8 cellular contexts compared by ENCODE assay signal in genomic region chr15:51878446-51879386, GRCh38. TPM values are rescaled to one million over a fixed set of nuclear protein-coding genes. Genes with fewer than 3 reads are reported as not detected.
DNase-seq lines count a peak whose midpoint lies in the region; ATAC-seq, FAIRE-seq and TF ChIP-seq lines count a peak whose summit lies in the region.

No MANE protein-coding gene starts in this region.

- TF ChIP-seq POLR2A in esophagus squamous epithelium (IDR thresholded peaks at IDR 0.05), result no peak
- no peak for TF ChIP-seq POLR2A in ovary (IDR thresholded peaks at IDR 0.05)

- POLR2A ChIA-PET in naive thymus-derived CD4-positive, alpha-beta T cell (lab: Charles Lee), result no interaction called here

- H3K27me3 Mint-ChIP-seq in naive thymus-derived CD4-positive, alpha-beta T cell, result no peaks in the 10 kb centered on the region

- H3K27ac Mint-ChIP-seq in naive thymus-derived CD4-positive, alpha-beta T cell, result peak overlapping the region in 7 of 9 donors; percentile 4 to 73 (median 57)

- DNase-seq in RCC 7860 (ENCODE audit: low spot score) (peak; percentile 17), esophagus squamous epithelium (lab: John Stamatoyannopoulos, UW) (no peak), ovary (no peak), NCI-H1092 (lab: John Stamatoyannopoulos, UW) (no peak), NCI-H1694 (lab: John Stamatoyannopoulos, UW) (no peak)
- peak in 2 of 9 donors; percentile 10 to 19 for DNase-seq in naive thymus-derived CD4-positive, alpha-beta T cell
- no peak for DNase-seq in activated T-cell treated with anti-CD3 and anti-CD28 coated beads, Interleukin-2, amount 50 U/mL, for 48 hours

- H2AFZ ChIP-seq in ACC112 (ENCODE audit: low read length, unreplicated experiment), result no peak overlapping the region

- H3K4me3 ChIP-seq in ACC112 (ENCODE audit: low read depth, low read length) (no peak overlapping the region; the same call in 1 of the 2 replicates), esophagus squamous epithelium (no peak overlapping the region), ovary (no peak overlapping the region)
- no peak overlapping the region for H3K4me3 ChIP-seq in naive thymus-derived CD4-positive, alpha-beta T cell (ENCODE audit: low read length)

- peak overlapping the region; percentile 99 for H3K27ac ChIP-seq in ACC112 (ENCODE audit: low read depth, low read length)
- peak overlapping the region; percentile 19 to 72 (median 49) for H3K27ac ChIP-seq in esophagus squamous epithelium
- no peak overlapping the region for H3K27ac ChIP-seq in naive thymus-derived CD4-positive, alpha-beta T cell (ENCODE audit: low read depth, low read length)
- H3K27ac ChIP-seq in ovary, result peak overlapping the region in 1 of 2 donors; percentile 0

- 38 to 52% methylated on average over 1 of the region's 1 CpG for WGBS in esophagus squamous epithelium, 2 donors
- WGBS in ovary, 3 donors, result 2 to 10% (median 6%) methylated on average over 1 of the region's 1 CpG

- TF ChIP-seq CTCF in esophagus squamous epithelium (IDR thresholded peaks at IDR 0.05) (no peak), ovary (IDR thresholded peaks at IDR 0.05) (no peak)

- peaks cover 44% of the 10 kb centered on the region for H3K79me2 ChIP-seq in ACC112 (ENCODE audit: control insufficient read depth, insufficient read depth, low read length, unreplicated experiment)

- no peak for FAIRE-seq in RCC 7860 (lab: Jason Lieb, UNC)

- CTCF ChIA-PET in naive thymus-derived CD4-positive, alpha-beta T cell (lab: Charles Lee), result interaction anchor here (0.6 to 0.8 kb wide), 2 partner anchors 11 to 13 kb away, joined by 3 to 4 read pairs; no protein-coding TSS in a partner anchor

- peak; percentile 48 for ATAC-seq in naive thymus-derived CD4-positive, alpha-beta T cell

- H3K9me3 ChIP-seq in esophagus squamous epithelium (no peaks in the 10 kb centered on the region), ovary (no peaks in the 10 kb centered on the region)
- H3K9me3 ChIP-seq in naive thymus-derived CD4-positive, alpha-beta T cell (ENCODE audit: control insufficient read depth in 2 of 3, low read length in 3 of 3), result no peaks in the 10 kb centered on the region

- peaks cover 7 to 38% (median 25%) of the 10 kb centered on the region in 7 donors for H3K4me1 Mint-ChIP-seq in naive thymus-derived CD4-positive, alpha-beta T cell

- H3K36me3 Mint-ChIP-seq in naive thymus-derived CD4-positive, alpha-beta T cell, result peaks cover 0 to 41% (median 18%) of the 10 kb centered on the region in 5 donors

- no peaks in the 10 kb centered on the region for H3K9me3 Mint-ChIP-seq in naive thymus-derived CD4-positive, alpha-beta T cell

- H3K4me1 ChIP-seq in ACC112 (ENCODE audit: control insufficient read depth, insufficient read depth, low read length, unreplicated experiment), result peaks cover 74% of the 10 kb centered on the region
- H3K4me1 ChIP-seq in esophagus squamous epithelium, result peaks cover 9 to 67% (median 32%) of the 10 kb centered on the region in 3 donors
- no peaks in the 10 kb centered on the region for H3K4me1 ChIP-seq in naive thymus-derived CD4-positive, alpha-beta T cell (ENCODE audit: control insufficient read depth in 2 of 2, insufficient read depth in 2 of 2, low read length in 2 of 2)
- peaks cover 4% of the 10 kb centered on the region for H3K4me1 ChIP-seq in ovary (ENCODE audit: insufficient read depth)

- no peaks in the 10 kb centered on the region for H3K27me3 ChIP-seq in ACC112 (ENCODE audit: insufficient read depth, low read length)
- no peaks in the 10 kb centered on the region for H3K27me3 ChIP-seq in esophagus squamous epithelium
- H3K27me3 ChIP-seq in naive thymus-derived CD4-positive, alpha-beta T cell (ENCODE audit: control insufficient read depth in 2 of 2, insufficient read depth in 2 of 2, low read length in 2 of 2), result no peaks in the 10 kb centered on the region
- H3K27me3 ChIP-seq in ovary, result no peaks in the 10 kb centered on the region

- no peaks in the 10 kb centered on the region for H3K36me3 ChIP-seq in ACC112 (ENCODE audit: insufficient read depth, low read length)
- H3K36me3 ChIP-seq in esophagus squamous epithelium, result peaks cover 0 to 15% (median 0%) of the 10 kb centered on the region in 3 donors
- peaks cover 0 to 8% (median 0%) of the 10 kb centered on the region in 3 experiments for H3K36me3 ChIP-seq in naive thymus-derived CD4-positive, alpha-beta T cell (ENCODE audit: control insufficient read depth in 2 of 3, insufficient read depth in 3 of 3, low read length in 3 of 3)
- H3K36me3 ChIP-seq in ovary, result no peaks in the 10 kb centered on the region

- no peak for TF ChIP-seq EP300 in ovary (IDR thresholded peaks at IDR 0.05)

- intact Hi-C loops in esophagus squamous epithelium (cut with DNase I), result no loop called here
- intact Hi-C loops in naive thymus-derived CD4-positive, alpha-beta T cell (cut with micrococcal nuclease), result no loop called here
- intact Hi-C loops in ovary (cut with DNase I), result no loop called here

- H3K4me3 Mint-ChIP-seq in naive thymus-derived CD4-positive, alpha-beta T cell, result no peak overlapping the region

RNA-seq across cellular contexts. Expression of gene TMOD3, which starts 49.3 kb away (rescaled TPM):
- total RNA-seq in esophagus squamous epithelium (10 to 100 TPM; 52.3 to 70.2 (median 62.5) TPM), ovary (10 to 100 TPM; 13.6 to 35.5 (median 29.3) TPM)
- 10 to 100 TPM; 46.5 to 75.9 (median 50.4) TPM for total RNA-seq in naive thymus-derived CD4-positive, alpha-beta T cell
- 10 to 100 TPM; 25.5 to 25.6 TPM for polyA plus RNA-seq in naive thymus-derived CD4-positive, alpha-beta T cell
- 10 to 100 TPM in 1 of 2 donors, 1 to 10 TPM in 1; 9.4 to 24.1 TPM for polyA plus RNA-seq in ovary
